In the genomic region with DNA sequence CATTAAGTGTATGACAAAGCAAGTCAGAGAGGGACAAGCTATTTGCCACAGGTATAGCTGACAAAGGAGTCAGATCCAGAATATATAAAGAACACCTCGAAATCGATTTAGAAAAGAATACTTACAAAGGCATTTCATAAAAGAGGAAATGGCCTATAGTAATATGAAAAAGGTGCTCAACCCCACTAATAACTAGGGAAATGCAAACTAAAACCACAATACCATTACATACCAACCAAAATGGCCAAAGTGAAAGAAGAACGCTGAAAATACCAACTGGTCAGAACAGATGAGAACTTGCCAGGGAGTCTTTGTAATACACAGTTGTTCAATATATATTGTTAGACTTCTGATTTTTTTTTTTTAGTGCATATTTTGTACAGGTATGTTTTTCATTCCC, we compare ENCODE assay signal across 9 cellular contexts.
A peak's percentile ranks its signal among the peaks of the same experiment; 100 is the strongest.
DNase-seq lines count a peak whose midpoint lies in the region; ATAC-seq and TF ChIP-seq lines count a peak whose summit lies in the region.
"Had no signal": no experiment of that assay in that cellular context is flagged by ENCODE, and none has a peak within 500 bp of the region (broad histone marks: within the 10 kb centered on the region; RNA-seq: fewer than 3 reads in every experiment).

No MANE protein-coding gene starts in this region.

- peak overlapping the region; percentile 69 for H3K4me3 Mint-ChIP-seq in activated CD8-positive, alpha-beta memory T cell treated with anti-CD3 and anti-CD28 coated beads, Interleukin-2, amount 10 ng/mL, durations not matched to agents 7 days and 5 days
- no peak overlapping the region for H3K4me3 Mint-ChIP-seq in natural killer cell
- no peak overlapping the region for H3K4me3 Mint-ChIP-seq in progenitor cell of endocrine pancreas (ENCODE audit: low read depth)

- ATAC-seq in activated CD8-positive, alpha-beta memory T cell treated with anti-CD3 and anti-CD28 coated beads, Interleukin-2, amount 10 ng/mL, durations not matched to agents 7 days and 5 days: peak; percentile 14
- ATAC-seq in GM21737 (IDR thresholded peaks at IDR 0.05; ENCODE audit: unreplicated experiment) (peak; percentile 51), HG03457 (IDR thresholded peaks at IDR 0.05; ENCODE audit: unreplicated experiment) (peak; percentile 65), natural killer cell (peak in 1 of 3 donors; percentile 12)

- no peaks in the 10 kb centered on the region for H3K9me3 Mint-ChIP-seq in activated CD8-positive, alpha-beta memory T cell treated with anti-CD3 and anti-CD28 coated beads, Interleukin-2, amount 10 ng/mL, durations not matched to agents 7 days and 5 days (ENCODE audit: low read depth)
- H3K9me3 Mint-ChIP-seq in natural killer cell (no peaks in the 10 kb centered on the region), progenitor cell of endocrine pancreas (ENCODE audit: low read depth) (no peaks in the 10 kb centered on the region)

- peaks cover 50% of the 10 kb centered on the region for H3K4me1 Mint-ChIP-seq in activated CD8-positive, alpha-beta memory T cell treated with anti-CD3 and anti-CD28 coated beads, Interleukin-2, amount 10 ng/mL, durations not matched to agents 7 days and 5 days
- H3K4me1 Mint-ChIP-seq in natural killer cell (peaks cover 20 to 22% of the 10 kb centered on the region in 2 donors), progenitor cell of endocrine pancreas (ENCODE audit: low read depth) (no peaks in the 10 kb centered on the region)

- no peaks in the 10 kb centered on the region for H3K27me3 Mint-ChIP-seq in activated CD8-positive, alpha-beta memory T cell treated with anti-CD3 and anti-CD28 coated beads, Interleukin-2, amount 10 ng/mL, durations not matched to agents 7 days and 5 days
- H3K27me3 Mint-ChIP-seq in natural killer cell (ENCODE audit: low read depth in 2 of 2) (no peaks in the 10 kb centered on the region), progenitor cell of endocrine pancreas (no peaks in the 10 kb centered on the region)

- TF ChIP-seq CTCF in natural killer cell (IDR thresholded peaks at IDR 0.05) (no peak), progenitor cell of endocrine pancreas (IDR thresholded peaks at IDR 0.05; ENCODE audit: unreplicated experiment) (no peak)

- CTCF ChIA-PET in activated CD8-positive, alpha-beta memory T cell treated with anti-CD3 and anti-CD28 coated beads, Interleukin-2, amount 10 ng/mL, durations not matched to agents 7 days and 5 days (lab: Charles Lee): interaction anchor here (0.8 to 1.4 kb wide), 5 partner anchors 9 to 251 kb away, joined by 3 to 6 read pairs (median 3); no protein-coding TSS in a partner anchor

- H3K36me3 Mint-ChIP-seq in activated CD8-positive, alpha-beta memory T cell treated with anti-CD3 and anti-CD28 coated beads, Interleukin-2, amount 10 ng/mL, durations not matched to agents 7 days and 5 days: peaks cover 18% of the 10 kb centered on the region
- no peaks in the 10 kb centered on the region for H3K36me3 Mint-ChIP-seq in natural killer cell
- H3K36me3 Mint-ChIP-seq in progenitor cell of endocrine pancreas (ENCODE audit: insufficient read depth): peaks cover 5% of the 10 kb centered on the region

- no peak for DNase-seq in activated CD8-positive, alpha-beta memory T cell treated with anti-CD3 and anti-CD28 coated beads, Interleukin-2, amount 10 ng/mL, durations not matched to agents 7 days and 5 days
- DNase-seq in activated CD8-positive, alpha-beta memory T cell treated with anti-CD3 and anti-CD28 coated beads, Interleukin-2, amount 50 U/mL, for 48 hours: no peak
- DNase-seq in natural killer cell (no peak), progenitor cell of endocrine pancreas (ENCODE audit: low spot score, unreplicated experiment) (no peak), cerebellar nuclear complex (lab: John Stamatoyannopoulos, UW) (no peak), hypothalamus (lab: John Stamatoyannopoulos, UW) (no peak)
- DNase-seq: activated gamma-delta T cell had no signal

- intact Hi-C loops in natural killer cell (cut with micrococcal nuclease): loop anchor here (1.0 kb wide), 2 partner anchors 252 to 545 kb away; no protein-coding TSS in a partner anchor

- peak overlapping the region; percentile 85 for H3K27ac Mint-ChIP-seq in activated CD8-positive, alpha-beta memory T cell treated with anti-CD3 and anti-CD28 coated beads, Interleukin-2, amount 10 ng/mL, durations not matched to agents 7 days and 5 days
- peak overlapping the region; percentile 58 to 71 for H3K27ac Mint-ChIP-seq in natural killer cell
- no peak overlapping the region for H3K27ac Mint-ChIP-seq in progenitor cell of endocrine pancreas
